ENCODE assay signal across 19 cellular contexts in genomic region chr19:17796838-17797168, GRCh38. TPM values are rescaled to one million over a fixed set of nuclear protein-coding genes. Genes with fewer than 3 reads are reported as not detected.
A peak's percentile ranks its signal among the peaks of the same experiment; 100 is the strongest.
DNase-seq lines count a peak whose midpoint lies in the region; ATAC-seq, FAIRE-seq and TF ChIP-seq lines count a peak whose summit lies in the region.
"Had no signal": no experiment of that assay in that cellular context is flagged by ENCODE, and none has a peak within 500 bp of the region (broad histone marks: within the 10 kb centered on the region; RNA-seq: fewer than 3 reads in every experiment).

No MANE protein-coding gene starts in this region.

- POLR2A ChIA-PET in CD4-positive, alpha-beta T cell (lab: Charles Lee): interaction anchor here (0.6 to 1.2 kb wide), 4 partner anchors 27 to 63 kb away, joined by 3 to 4 read pairs (median 3); partner anchors contain the start of genes JAK3 and RPL18A
- POLR2A ChIA-PET in HepG2 (lab: Yijun Ruan, JAX): interaction anchor here (1.7 to 3.8 kb wide), 3 partner anchors 51 to 68 kb away, joined by 4 to 24 read pairs (median 6); partner anchors contain the start of genes JAK3 and RPL18A

- H3K4me2 ChIP-seq in HepG2 (ENCODE audit: low read depth, low read length): peak overlapping the region; percentile 75

- no peaks in the 10 kb centered on the region for H4K20me1 ChIP-seq in HepG2 (ENCODE audit: insufficient read depth, low read length)

- WGBS in HepG2 (ENCODE audit: low lambda C conversion rate): 0% methylated on average over 1 of the region's 1 CpG

- no peaks in the 10 kb centered on the region for H3K9me3 ChIP-seq in CD4-positive, alpha-beta T cell (ENCODE audit: control insufficient read depth, low read length)
- H3K9me3 ChIP-seq in T-helper 17 cell (ENCODE audit: control insufficient read depth, low read length, poor library complexity, severe bottlenecking) (no peaks in the 10 kb centered on the region), HepG2 (ENCODE audit: low read length) (no peaks in the 10 kb centered on the region)
- H3K9me3 ChIP-seq: ascending aorta, left lung, suprapubic skin had no signal

- ATAC-seq in CD4-positive, alpha-beta T cell (ENCODE audit: poor library complexity): no peak
- no peak for ATAC-seq in T-helper 17 cell
- no peak for ATAC-seq in HepG2
- no peak for ATAC-seq in HG02970 (IDR thresholded peaks at IDR 0.05; ENCODE audit: low FRiP score, unreplicated experiment)
- ATAC-seq in HG02763 (IDR thresholded peaks at IDR 0.05; ENCODE audit: unreplicated experiment): no peak

- no peak for TF ChIP-seq RAD21 in HepG2 (CRISPR knock-in tag; IDR thresholded peaks at IDR 0.05)

- CTCF ChIA-PET in CD4-positive, alpha-beta T cell (lab: Charles Lee): interaction anchor here (2.0 kb wide), 1 partner anchor 63 kb away, joined by 9 read pairs; the partner anchor contains the start of gene RPL18A
- CTCF ChIA-PET in HepG2 (lab: Yijun Ruan, JAX; ENCODE audit: low intra/inter-chr PET ratio, low total read pairs): no interaction called here

- peak overlapping the region; percentile 42 for H3K4me3 Mint-ChIP-seq in CD4-positive, alpha-beta T cell
- peak overlapping the region; percentile 12 for H3K4me3 Mint-ChIP-seq in T-helper 17 cell
- H3K4me3 Mint-ChIP-seq: T-helper 2 cell treated with Interferon-gamma antibody and Interleukin-4, amounts not matched to agents 5 μg/mL and 100 μg/mL, for 36 hours had no signal

- H3K9ac ChIP-seq in HepG2 (ENCODE audit: insufficient read depth, low read depth, low read length): peak overlapping the region; percentile 48

- H3K79me2 ChIP-seq in HepG2 (ENCODE audit: insufficient read depth, low read length): no peaks in the 10 kb centered on the region

- H3K4me1 ChIP-seq in HepG2 (ENCODE audit: insufficient read depth, low read length): peaks cover 55% of the 10 kb centered on the region
- H3K4me1 ChIP-seq: ascending aorta had no signal

- BruUV-seq in HepG2 (replicated peaks; lab: Mats Ljungman, UMichigan): no TSS peak

- intact Hi-C loops in CD4-positive, alpha-beta T cell (cut with DNase I, micrococcal nuclease): no loop called here
- intact Hi-C loops in HepG2 (cut with micrococcal nuclease; ENCODE audit: unreplicated experiment): no loop called here

- in situ Hi-C loops in HepG2 (cut with HindIII; ENCODE audit: extremely low pct_ligation_motif_present, low pct_unique_long_range_greater_than_20kb): loop anchor here (5.0 kb wide), 1 partner anchor 50 kb away; the partner anchor contains the start of gene JAK3

- no peaks in the 10 kb centered on the region for H3K36me3 Mint-ChIP-seq in CD4-positive, alpha-beta T cell (ENCODE audit: low read depth)
- no peaks in the 10 kb centered on the region for H3K36me3 Mint-ChIP-seq in T-helper 17 cell (ENCODE audit: low read depth)
- H3K36me3 Mint-ChIP-seq: CD8-positive, alpha-beta memory T cell had no signal

- no peak overlapping the region for H2AFZ ChIP-seq in HepG2 (ENCODE audit: low read length)

- 0 out of 4 replicates have a peak, but pooled peaks of 1 of the 2 experiments have one; percentile 0 for TF ChIP-seq EP300 in HepG2 (IDR thresholded peaks at IDR 0.05; ENCODE audit: low read depth in 2 of 2, low read length in 2 of 2)
- TF ChIP-seq EP300 in HepG2 (CRISPR knock-in tag; IDR thresholded peaks at IDR 0.05; ENCODE audit: borderline replicate concordance): no peak

- H3K4me3 ChIP-seq in HepG2 (replicated peaks in 1 of 3; ENCODE audit: insufficient read depth in 1 of 3, low read depth in 2 of 3, low read length in 3 of 3): peak overlapping the region in 1 of 3 experiments; percentile 79; a peak in 3 of 6 replicates
- H3K4me3 ChIP-seq: ascending aorta, coronary artery, left lung, suprapubic skin had no signal

- H3K27me3 ChIP-seq in CD4-positive, alpha-beta T cell (ENCODE audit: control insufficient read depth, insufficient read depth, low read length): no peaks in the 10 kb centered on the region
- peaks cover 0 to 15% of the 10 kb centered on the region in 2 experiments; a peak in 1 of 5 replicates for H3K27me3 ChIP-seq in HepG2 (ENCODE audit: control insufficient read depth in 1 of 2, insufficient read depth in 2 of 2, low read length in 2 of 2)
- H3K27me3 ChIP-seq: ascending aorta had no signal

- no peak for TF ChIP-seq CTCF in CD4-positive, alpha-beta T cell (IDR thresholded peaks at IDR 0.05)
- no peak for TF ChIP-seq CTCF in HepG2 (CRISPR knock-in tag; IDR thresholded peaks at IDR 0.05)

- FAIRE-seq in HepG2 (lab: Jason Lieb, UNC): no peak

- no peak overlapping the region for H3K27ac ChIP-seq in CD4-positive, alpha-beta T cell (ENCODE audit: low read depth, low read length)
- peak overlapping the region; percentile 59 for H3K27ac ChIP-seq in HepG2 (ENCODE audit: extremely low read length, insufficient read depth, low read length)
- H3K27ac ChIP-seq: ascending aorta, coronary artery, left lung, suprapubic skin had no signal

- no peak for DNase-seq in CD4-positive, alpha-beta T cell
- no peak for DNase-seq in T-helper 17 cell
- no peak for DNase-seq in HepG2 (ENCODE audit: low spot score)
- DNase-seq in Ammon's horn (ENCODE audit: low spot score): no peak
- DNase-seq: CD8-positive, alpha-beta memory T cell; H9; left lung; NCI-H1436 treated with DMSO at 0.1 percent for 48 hours; NCI-H748 treated with DMSO at 0.1 percent for 48 hours; occipital lobe; OCI-M1 had no signal

- H3K4me1 Mint-ChIP-seq in CD4-positive, alpha-beta T cell (ENCODE audit: low read depth): peaks cover 60% of the 10 kb centered on the region
- peaks cover 23% of the 10 kb centered on the region for H3K4me1 Mint-ChIP-seq in T-helper 17 cell

- no peaks in the 10 kb centered on the region for H3K9me3 Mint-ChIP-seq in CD4-positive, alpha-beta T cell
- H3K9me3 Mint-ChIP-seq: CD8-positive, alpha-beta memory T cell; H9; T-helper 2 cell treated with Interferon-gamma antibody and Interleukin-4, amounts not matched to agents 5 μg/mL and 100 μg/mL, for 36 hours had no signal

- no peaks in the 10 kb centered on the region for H3K27me3 Mint-ChIP-seq in CD4-positive, alpha-beta T cell
- H3K27me3 Mint-ChIP-seq in T-helper 17 cell: no peaks in the 10 kb centered on the region

- no peak for TF ChIP-seq POLR2A in HepG2 (IDR thresholded peaks at IDR 0.05; ENCODE audit: insufficient read depth in 1 of 2, low read depth in 2 of 2, low read length in 2 of 2)

- H3K27ac Mint-ChIP-seq in CD4-positive, alpha-beta T cell: peak overlapping the region; percentile 51
- H3K27ac Mint-ChIP-seq in T-helper 17 cell: no peak overlapping the region
- H3K27ac Mint-ChIP-seq: CD8-positive, alpha-beta memory T cell; H9; T-helper 2 cell treated with Interferon-gamma antibody and Interleukin-4, amounts not matched to agents 5 μg/mL and 100 μg/mL, for 36 hours had no signal

- H3K36me3 ChIP-seq in HepG2 (replicated peaks in 1 of 2; ENCODE audit: control insufficient read depth in 1 of 2, insufficient read depth in 2 of 2, low read length in 2 of 2): no peaks in the 10 kb centered on the region
- H3K36me3 ChIP-seq: ascending aorta, left lung, suprapubic skin had no signal

RNA-seq across cellular contexts. Expression of gene B3GNT3, which starts 1.9 kb away (rescaled TPM):
- total RNA-seq in CD4-positive, alpha-beta T cell: under 1 TPM; 0.39 to 0.52 TPM
- total RNA-seq in T-helper 17 cell: under 1 TPM; 0.52 to 0.94 TPM
- 0.48 and 0.86 TPM in 2 replicates for total RNA-seq in HepG2 (2016; rRNA removed; fragmentation: Illumina TruSeq; extraction: Trizol)
- total RNA-seq in HepG2 (2016; cell fraction: cytosol; rRNA removed; fragmentation: Illumina TruSeq; extraction: Trizol; ENCODE audit: low read depth): 0.18 and 0.40 TPM in 2 replicates
- 0.36 and 1.2 TPM in 2 replicates for total RNA-seq in HepG2 (2016; cell fraction: insoluble cytoplasmic fraction; rRNA removed; fragmentation: Illumina TruSeq; extraction: Trizol)
- 0.38 and 0.43 TPM in 2 replicates for total RNA-seq in HepG2 (2016; cell fraction: membrane; rRNA removed; fragmentation: Illumina TruSeq; extraction: Trizol)
- 1.0 and 1.3 TPM in 2 replicates for total RNA-seq in HepG2 (2016; cell fraction: nucleus; rRNA removed; fragmentation: Illumina TruSeq; extraction: Trizol)
- polyA plus RNA-seq in HepG2 (2011; rRNA removed): 4.0 and 8.6 TPM in 2 replicates
- 4.2 and 6.3 TPM in 2 replicates for polyA plus RNA-seq in HepG2 (2011; cell fraction: cytosol; rRNA removed)
- polyA plus RNA-seq in HepG2 (2011; cell fraction: nucleus; rRNA removed): 3.5 and 4.5 TPM in 2 replicates
- polyA plus RNA-seq in HepG2 (2012): 9.1 and 10.5 TPM in 2 replicates
- 0.10 and 0.18 TPM in 2 replicates for polyA plus RNA-seq in HepG2 (2016; cell fraction: cytosol; fragmentation: Illumina TruSeq; extraction: Trizol; ENCODE audit: low read depth)
- polyA plus RNA-seq in HepG2 (2016; cell fraction: insoluble cytoplasmic fraction; fragmentation: Illumina TruSeq; extraction: Trizol; ENCODE audit: low read depth): 0.61 and 0.62 TPM in 2 replicates
- 0.29 and 0.35 TPM in 2 replicates for polyA plus RNA-seq in HepG2 (2016; cell fraction: membrane; fragmentation: Illumina TruSeq; extraction: Trizol; ENCODE audit: low read depth)
- 1.8 and 2.3 TPM in 2 replicates for polyA plus RNA-seq in HepG2 (2016; cell fraction: nucleus; fragmentation: Illumina TruSeq; extraction: Trizol; ENCODE audit: insufficient read depth, low read depth)
- polyA minus RNA-seq in HepG2 (2011; rRNA and poly(A)+ RNA removed; ENCODE audit: low replicate concordance): 2.7 and 11.1 TPM in 2 replicates
- polyA minus RNA-seq in HepG2 (2011; cell fraction: cytosol; rRNA and poly(A)+ RNA removed): 3.0 and 4.7 TPM in 2 replicates
- polyA minus RNA-seq in HepG2 (2011; cell fraction: nucleus; rRNA and poly(A)+ RNA removed): 1.8 and 3.1 TPM in 2 replicates
- total RNA-seq: CD8-positive, alpha-beta memory T cell; occipital lobe; SK-MEL-5 had no signal
- polyA plus RNA-seq: CD8-positive, alpha-beta memory T cell had no signal

RNA-seq across cellular contexts. Expression of gene INSL3, which starts 24.5 kb away (rescaled TPM):
- 1 to 10 TPM; 7.2 to 7.6 TPM for total RNA-seq in CD4-positive, alpha-beta T cell
- 1 to 10 TPM; 5.0 to 9.1 TPM for total RNA-seq in T-helper 17 cell
- total RNA-seq in HepG2 (2016; rRNA removed; fragmentation: Illumina TruSeq; extraction: Trizol): not detected in 2 replicates
- total RNA-seq in HepG2 (2016; cell fraction: cytosol; rRNA removed; fragmentation: Illumina TruSeq; extraction: Trizol; ENCODE audit: low read depth): not detected in 2 replicates
- not detected in 2 replicates for total RNA-seq in HepG2 (2016; cell fraction: insoluble cytoplasmic fraction; rRNA removed; fragmentation: Illumina TruSeq; extraction: Trizol)
- not detected in 2 replicates for total RNA-seq in HepG2 (2016; cell fraction: membrane; rRNA removed; fragmentation: Illumina TruSeq; extraction: Trizol)
- not detected in 2 replicates for total RNA-seq in HepG2 (2016; cell fraction: nucleus; rRNA removed; fragmentation: Illumina TruSeq; extraction: Trizol)
- polyA plus RNA-seq in HepG2 (2011; rRNA removed): 0.30 and 0.44 TPM in 2 replicates
- 0.21 TPM in 1 of 2 replicates, not detected in the other for polyA plus RNA-seq in HepG2 (2011; cell fraction: cytosol; rRNA removed)
- polyA plus RNA-seq in HepG2 (2011; cell fraction: nucleus; rRNA removed): 1.2 and 1.5 TPM in 2 replicates
- 0.23 and 0.35 TPM in 2 replicates for polyA plus RNA-seq in HepG2 (2012)
- not detected in 2 replicates for polyA plus RNA-seq in HepG2 (2016; cell fraction: cytosol; fragmentation: Illumina TruSeq; extraction: Trizol; ENCODE audit: low read depth)
- polyA plus RNA-seq in HepG2 (2016; cell fraction: insoluble cytoplasmic fraction; fragmentation: Illumina TruSeq; extraction: Trizol; ENCODE audit: low read depth): not detected in 2 replicates
- polyA plus RNA-seq in HepG2 (2016; cell fraction: membrane; fragmentation: Illumina TruSeq; extraction: Trizol; ENCODE audit: low read depth): not detected in 2 replicates
- polyA plus RNA-seq in HepG2 (2016; cell fraction: nucleus; fragmentation: Illumina TruSeq; extraction: Trizol; ENCODE audit: insufficient read depth, low read depth): not detected in 2 replicates
- polyA minus RNA-seq in HepG2 (2011; rRNA and poly(A)+ RNA removed; ENCODE audit: low replicate concordance): 0.88 TPM in 1 of 2 replicates, not detected in the other
- polyA minus RNA-seq in HepG2 (2011; cell fraction: cytosol; rRNA and poly(A)+ RNA removed): not detected in 2 replicates
- not detected in 2 replicates for polyA minus RNA-seq in HepG2 (2011; cell fraction: nucleus; rRNA and poly(A)+ RNA removed)
- total RNA-seq: ascending aorta, Daoy, occipital lobe, SK-MEL-5, suprapubic skin had no signal

RNA-seq across cellular contexts. Expression of gene FCHO1, which starts 45.5 kb away (rescaled TPM):
- 10 to 100 TPM; 40.7 to 43.1 TPM for total RNA-seq in CD4-positive, alpha-beta T cell
- total RNA-seq in T-helper 17 cell: 10 to 100 TPM; 69.2 to 71.9 TPM
- 1.2 and 1.3 TPM in 2 replicates for total RNA-seq in HepG2 (2016; rRNA removed; fragmentation: Illumina TruSeq; extraction: Trizol)
- total RNA-seq in HepG2 (2016; cell fraction: cytosol; rRNA removed; fragmentation: Illumina TruSeq; extraction: Trizol; ENCODE audit: low read depth): 0.18 and 1.7 TPM in 2 replicates
- 0.45 and 2.3 TPM in 2 replicates for total RNA-seq in HepG2 (2016; cell fraction: insoluble cytoplasmic fraction; rRNA removed; fragmentation: Illumina TruSeq; extraction: Trizol)
- 1.4 TPM in 2 replicates for total RNA-seq in HepG2 (2016; cell fraction: membrane; rRNA removed; fragmentation: Illumina TruSeq; extraction: Trizol)
- 1.6 and 3.1 TPM in 2 replicates for total RNA-seq in HepG2 (2016; cell fraction: nucleus; rRNA removed; fragmentation: Illumina TruSeq; extraction: Trizol)
- 2.5 and 3.1 TPM in 2 replicates for polyA plus RNA-seq in HepG2 (2011; rRNA removed)
- polyA plus RNA-seq in HepG2 (2011; cell fraction: cytosol; rRNA removed): 0.95 and 1.5 TPM in 2 replicates
- 23.2 and 28.6 TPM in 2 replicates for polyA plus RNA-seq in HepG2 (2011; cell fraction: nucleus; rRNA removed)
- 4.3 and 5.3 TPM in 2 replicates for polyA plus RNA-seq in HepG2 (2012)
- 0.75 and 1.1 TPM in 2 replicates for polyA plus RNA-seq in HepG2 (2016; cell fraction: cytosol; fragmentation: Illumina TruSeq; extraction: Trizol; ENCODE audit: low read depth)
- polyA plus RNA-seq in HepG2 (2016; cell fraction: insoluble cytoplasmic fraction; fragmentation: Illumina TruSeq; extraction: Trizol; ENCODE audit: low read depth): 0.76 and 2.0 TPM in 2 replicates
- 0.88 and 1.4 TPM in 2 replicates for polyA plus RNA-seq in HepG2 (2016; cell fraction: membrane; fragmentation: Illumina TruSeq; extraction: Trizol; ENCODE audit: low read depth)
- polyA plus RNA-seq in HepG2 (2016; cell fraction: nucleus; fragmentation: Illumina TruSeq; extraction: Trizol; ENCODE audit: insufficient read depth, low read depth): 4.8 and 5.1 TPM in 2 replicates
- polyA minus RNA-seq in HepG2 (2011; rRNA and poly(A)+ RNA removed; ENCODE audit: low replicate concordance): 1.3 and 16.7 TPM in 2 replicates
- 2.5 and 4.6 TPM in 2 replicates for polyA minus RNA-seq in HepG2 (2011; cell fraction: cytosol; rRNA and poly(A)+ RNA removed)
- 20.1 and 21.3 TPM in 2 replicates for polyA minus RNA-seq in HepG2 (2011; cell fraction: nucleus; rRNA and poly(A)+ RNA removed)
- total RNA-seq: ascending aorta had no signal

RNA-seq across cellular contexts. Expression of gene JAK3, which starts 51.0 kb away (rescaled TPM):
- 100 to 1,000 TPM; 120 to 121 TPM for total RNA-seq in CD4-positive, alpha-beta T cell
- total RNA-seq in T-helper 17 cell (100 to 1,000 TPM; 149 to 211 TPM), HepG2 (2016; rRNA removed; fragmentation: Illumina TruSeq; extraction: Trizol) (2.8 and 3.4 TPM in 2 replicates)
- 1.2 and 1.3 TPM in 2 replicates for total RNA-seq in HepG2 (2016; cell fraction: cytosol; rRNA removed; fragmentation: Illumina TruSeq; extraction: Trizol; ENCODE audit: low read depth)
- total RNA-seq in HepG2 (2016; cell fraction: insoluble cytoplasmic fraction; rRNA removed; fragmentation: Illumina TruSeq; extraction: Trizol): 2.5 and 3.4 TPM in 2 replicates
- total RNA-seq in HepG2 (2016; cell fraction: membrane; rRNA removed; fragmentation: Illumina TruSeq; extraction: Trizol): 0.72 and 1.3 TPM in 2 replicates
- 4.4 and 4.8 TPM in 2 replicates for total RNA-seq in HepG2 (2016; cell fraction: nucleus; rRNA removed; fragmentation: Illumina TruSeq; extraction: Trizol)
- polyA plus RNA-seq in HepG2 (2011; rRNA removed): 18.6 and 30.1 TPM in 2 replicates
- polyA plus RNA-seq in HepG2 (2011; cell fraction: cytosol; rRNA removed): 8.8 and 10.2 TPM in 2 replicates
- polyA plus RNA-seq in HepG2 (2011; cell fraction: nucleus; rRNA removed): 106 and 107 TPM in 2 replicates
- polyA plus RNA-seq in HepG2 (2012): 6.1 and 10.2 TPM in 2 replicates
- 0.15 and 0.17 TPM in 2 replicates for polyA plus RNA-seq in HepG2 (2016; cell fraction: cytosol; fragmentation: Illumina TruSeq; extraction: Trizol; ENCODE audit: low read depth)
- polyA plus RNA-seq in HepG2 (2016; cell fraction: insoluble cytoplasmic fraction; fragmentation: Illumina TruSeq; extraction: Trizol; ENCODE audit: low read depth): 1.3 and 1.7 TPM in 2 replicates
- polyA plus RNA-seq in HepG2 (2016; cell fraction: membrane; fragmentation: Illumina TruSeq; extraction: Trizol; ENCODE audit: low read depth): 0.35 and 0.45 TPM in 2 replicates
- 10.2 and 12.3 TPM in 2 replicates for polyA plus RNA-seq in HepG2 (2016; cell fraction: nucleus; fragmentation: Illumina TruSeq; extraction: Trizol; ENCODE audit: insufficient read depth, low read depth)
- 1.7 and 37.2 TPM in 2 replicates for polyA minus RNA-seq in HepG2 (2011; rRNA and poly(A)+ RNA removed; ENCODE audit: low replicate concordance)
- polyA minus RNA-seq in HepG2 (2011; cell fraction: cytosol; rRNA and poly(A)+ RNA removed): 13.1 and 19.0 TPM in 2 replicates
- 23.9 and 29.3 TPM in 2 replicates for polyA minus RNA-seq in HepG2 (2011; cell fraction: nucleus; rRNA and poly(A)+ RNA removed)

Comparison
In these comparisons a context has a peak if more than half of its experiments do, and no peak if none do; other contexts are left out.
1. RNA of gene FCHO1, which starts 45.5 kb away (total RNA-seq): 69.2 to 71.9 TPM in T-helper 17 cell and 40.7 to 43.1 TPM in CD4-positive, alpha-beta T cell; 0.18 to 3.1 TPM in HepG2; every median in the first group is over 10 times any median in the second.